26 cellular contexts compared by ENCODE assay signal in genomic region chr7:150409300-150410030, GRCh38. TPM values are rescaled to one million over a fixed set of nuclear protein-coding genes. Genes with fewer than 3 reads are reported as not detected.
DNase-seq lines count a peak whose midpoint lies in the region; ATAC-seq, FAIRE-seq and TF ChIP-seq lines count a peak whose summit lies in the region.
"Had no signal": no experiment of that assay in that cellular context is flagged by ENCODE, and none has a peak within 500 bp of the region (broad histone marks: within the 10 kb centered on the region; RNA-seq: fewer than 3 reads in every experiment).

No MANE protein-coding gene starts in this region.

- 86% methylated on average over 10 of the region's 10 CpGs for WGBS in suprapubic skin

- intact Hi-C loops in activated naive CD4-positive, alpha-beta T cell treated with anti-CD3 and anti-CD28 coated beads for 36 hours (cut with micrococcal nuclease): loop anchor here (5.0 kb wide), 1 partner anchor 537 kb away; the partner anchor contains the start of gene ATP6V0E2
- intact Hi-C loops in kidney (cut with DNase I): no loop called here

- ATAC-seq in activated CD8-positive, alpha-beta memory T cell treated with anti-CD3 and anti-CD28 coated beads, Interleukin-2, amount 10 ng/mL, durations not matched to agents 7 days and 5 days: no peak
- ATAC-seq: left lobe of liver, mucosa of descending colon, right cardiac atrium had no signal

- H3K27me3 Mint-ChIP-seq in activated naive CD4-positive, alpha-beta T cell treated with anti-CD3 and anti-CD28 coated beads, Interleukin-2, amount 50 U/mL, for 24 hours: no peaks in the 10 kb centered on the region
- H3K27me3 Mint-ChIP-seq in activated naive CD4-positive, alpha-beta T cell treated with anti-CD3 and anti-CD28 coated beads for 36 hours (ENCODE audit: low read depth): no peaks in the 10 kb centered on the region
- H3K27me3 Mint-ChIP-seq in activated CD8-positive, alpha-beta memory T cell treated with anti-CD3 and anti-CD28 coated beads, Interleukin-2, amount 10 ng/mL, durations not matched to agents 7 days and 5 days: no peaks in the 10 kb centered on the region
- H3K27me3 Mint-ChIP-seq: activated naive CD8-positive, alpha-beta T cell treated with anti-CD3 and anti-CD28 coated beads, Interleukin-2, amount 10 ng/mL, durations not matched to agents 7 days and 5 days had no signal

- peak overlapping the region; percentile 97 for H3K9ac ChIP-seq in OCI-LY3 (ENCODE audit: low read length)
- peak overlapping the region in 1 of 2 donors; percentile 26 for H3K9ac ChIP-seq in kidney (ENCODE audit: low read length in 2 of 2)

- peaks cover 32% of the 10 kb centered on the region for H3K4me1 Mint-ChIP-seq in activated naive CD4-positive, alpha-beta T cell treated with anti-CD3 and anti-CD28 coated beads, Interleukin-2, amount 50 U/mL, for 24 hours
- H3K4me1 Mint-ChIP-seq in activated naive CD4-positive, alpha-beta T cell treated with anti-CD3 and anti-CD28 coated beads for 36 hours (ENCODE audit: low read depth): peaks cover 24% of the 10 kb centered on the region
- H3K4me1 Mint-ChIP-seq in activated CD8-positive, alpha-beta memory T cell treated with anti-CD3 and anti-CD28 coated beads, Interleukin-2, amount 10 ng/mL, durations not matched to agents 7 days and 5 days: peaks cover 23% of the 10 kb centered on the region

- H4K20me1 ChIP-seq in OCI-LY3 (ENCODE audit: insufficient read depth, low read length): no peaks in the 10 kb centered on the region

- peak overlapping the region; percentile 18; the same call in 1 of the 2 replicates for H3K4me3 ChIP-seq in OCI-LY3 (ENCODE audit: low read length)
- no peak overlapping the region for H3K4me3 ChIP-seq in kidney (ENCODE audit: low read length in 2 of 2)
- H3K4me3 ChIP-seq in suprapubic skin: no peak overlapping the region
- H3K4me3 ChIP-seq: GM12878, mucosa of descending colon, stomach had no signal

- no peak overlapping the region for H2AFZ ChIP-seq in OCI-LY3 (ENCODE audit: low read depth, low read length)

- CTCF ChIA-PET in activated naive CD4-positive, alpha-beta T cell treated with anti-CD3 and anti-CD28 coated beads for 36 hours (lab: Charles Lee): interaction anchor here (2.1 kb wide), 1 partner anchor 12 kb away, joined by 7 read pairs; no protein-coding TSS in a partner anchor
- CTCF ChIA-PET in activated CD8-positive, alpha-beta memory T cell treated with anti-CD3 and anti-CD28 coated beads, Interleukin-2, amount 10 ng/mL, durations not matched to agents 7 days and 5 days (lab: Charles Lee): interaction anchor here (1.0 kb wide), 1 partner anchor 31 kb away, joined by 3 read pairs; no protein-coding TSS in a partner anchor

- H3K27ac ChIP-seq in OCI-LY3 (ENCODE audit: low read length) (peak overlapping the region; percentile 98), kidney (ENCODE audit: low read depth in 2 of 2, low read length in 2 of 2) (no peak overlapping the region), suprapubic skin (no peak overlapping the region)

- TF ChIP-seq POLR2A in suprapubic skin (IDR thresholded peaks at IDR 0.05): no peak

- no peak overlapping the region for H3K4me3 Mint-ChIP-seq in activated naive CD4-positive, alpha-beta T cell treated with anti-CD3 and anti-CD28 coated beads, Interleukin-2, amount 50 U/mL, for 24 hours
- no peak overlapping the region for H3K4me3 Mint-ChIP-seq in activated naive CD4-positive, alpha-beta T cell treated with anti-CD3 and anti-CD28 coated beads for 36 hours
- no peak overlapping the region for H3K4me3 Mint-ChIP-seq in activated CD8-positive, alpha-beta memory T cell treated with anti-CD3 and anti-CD28 coated beads, Interleukin-2, amount 10 ng/mL, durations not matched to agents 7 days and 5 days
- H3K4me3 Mint-ChIP-seq: activated naive CD8-positive, alpha-beta T cell treated with anti-CD3 and anti-CD28 coated beads, Interleukin-2, amount 10 ng/mL, durations not matched to agents 7 days and 5 days; dendritic cell treated with granulocyte-macrophage colony-stimulating factor and Interleukin-4, amounts not matched to agents 40 ng/mL and 50 ng/mL, for 4 days; HFFc6 had no signal

- peaks cover 46% of the 10 kb centered on the region for H3K4me1 ChIP-seq in OCI-LY3 (ENCODE audit: low read length)
- peaks cover 29 to 42% of the 10 kb centered on the region in 2 donors for H3K4me1 ChIP-seq in kidney (ENCODE audit: control insufficient read depth in 1 of 2, insufficient read depth in 1 of 2, low read depth in 1 of 2, low read length in 2 of 2)
- H3K4me1 ChIP-seq in suprapubic skin: peaks cover 28% of the 10 kb centered on the region

- no peak for DNase-seq in activated naive CD4-positive, alpha-beta T cell treated with anti-CD3 and anti-CD28 coated beads for 36 hours
- DNase-seq in kidney: peak; percentile 64
- peak; percentile 44 to 45 for DNase-seq in suprapubic skin (ENCODE audit: low spot score in 2 of 2)
- DNase-seq in activated CD8-positive, alpha-beta memory T cell treated with anti-CD3 and anti-CD28 coated beads, Interleukin-2, amount 10 ng/mL, durations not matched to agents 7 days and 5 days: no peak
- no peak for DNase-seq in urothelium cell line (ENCODE audit: low spot score)
- DNase-seq in NCI-H69 (lab: John Stamatoyannopoulos, UW): no peak
- DNase-seq: activated naive CD8-positive, alpha-beta T cell treated with anti-CD3 and anti-CD28 coated beads, Interleukin-2, amount 10 ng/mL, durations not matched to agents 7 days and 5 days; foreskin melanocyte; HFFc6; Karpas-422; mucosa of descending colon; NCI-H1105 treated with DMSO at 0.1 percent for 48 hours; NCI-H526 treated with DMSO at 0.1 percent for 48 hours; OCI-M1; right cardiac atrium; SIG-M5; stomach had no signal

- H3K9me3 ChIP-seq in OCI-LY3 (ENCODE audit: insufficient read depth, low read length) (no peaks in the 10 kb centered on the region), kidney (ENCODE audit: control insufficient read depth in 1 of 2, low read length in 2 of 2) (no peaks in the 10 kb centered on the region), suprapubic skin (no peaks in the 10 kb centered on the region)
- H3K9me3 ChIP-seq: Caco-2, mucosa of descending colon, stomach had no signal

- H3K36me3 Mint-ChIP-seq in activated naive CD4-positive, alpha-beta T cell treated with anti-CD3 and anti-CD28 coated beads, Interleukin-2, amount 50 U/mL, for 24 hours: peaks cover 7% of the 10 kb centered on the region
- peaks cover 6% of the 10 kb centered on the region for H3K36me3 Mint-ChIP-seq in activated naive CD4-positive, alpha-beta T cell treated with anti-CD3 and anti-CD28 coated beads for 36 hours (ENCODE audit: low read depth)
- H3K36me3 Mint-ChIP-seq in activated CD8-positive, alpha-beta memory T cell treated with anti-CD3 and anti-CD28 coated beads, Interleukin-2, amount 10 ng/mL, durations not matched to agents 7 days and 5 days: peaks cover 16% of the 10 kb centered on the region

- TF ChIP-seq EP300 in suprapubic skin (IDR thresholded peaks at IDR 0.05): no peak

- FAIRE-seq in kidney (lab: Jason Lieb, UNC) (no peak), urothelium cell line (lab: Jason Lieb, UNC) (no peak)
- FAIRE-seq: G401.6 had no signal

- H3K36me3 ChIP-seq in OCI-LY3 (replicated peaks; ENCODE audit: low read depth, low read length) (peaks cover 38% of the 10 kb centered on the region), kidney (ENCODE audit: control insufficient read depth in 1 of 2, insufficient read depth in 2 of 2, low read length in 2 of 2) (no peaks in the 10 kb centered on the region), suprapubic skin (peaks cover 23% of the 10 kb centered on the region)

- H3K9me3 Mint-ChIP-seq in activated naive CD4-positive, alpha-beta T cell treated with anti-CD3 and anti-CD28 coated beads, Interleukin-2, amount 50 U/mL, for 24 hours: no peaks in the 10 kb centered on the region
- no peaks in the 10 kb centered on the region for H3K9me3 Mint-ChIP-seq in activated naive CD4-positive, alpha-beta T cell treated with anti-CD3 and anti-CD28 coated beads for 36 hours
- no peaks in the 10 kb centered on the region for H3K9me3 Mint-ChIP-seq in activated CD8-positive, alpha-beta memory T cell treated with anti-CD3 and anti-CD28 coated beads, Interleukin-2, amount 10 ng/mL, durations not matched to agents 7 days and 5 days (ENCODE audit: low read depth)
- H3K9me3 Mint-ChIP-seq: activated naive CD8-positive, alpha-beta T cell treated with anti-CD3 and anti-CD28 coated beads, Interleukin-2, amount 10 ng/mL, durations not matched to agents 7 days and 5 days; dendritic cell treated with granulocyte-macrophage colony-stimulating factor and Interleukin-4, amounts not matched to agents 40 ng/mL and 50 ng/mL, for 4 days; HFFc6 had no signal

- no peak for TF ChIP-seq CTCF in OCI-LY3 (IDR thresholded peaks at IDR 0.05; ENCODE audit: low read depth, low read length)
- no peak for TF ChIP-seq CTCF in kidney (IDR thresholded peaks at IDR 0.05; ENCODE audit: borderline replicate concordance, extremely low read depth, insufficient read depth)
- TF ChIP-seq CTCF in suprapubic skin (IDR thresholded peaks at IDR 0.05): no peak

- H3K79me2 ChIP-seq in OCI-LY3 (ENCODE audit: low read length): peaks cover 28% of the 10 kb centered on the region

- H3K27ac Mint-ChIP-seq in activated naive CD4-positive, alpha-beta T cell treated with anti-CD3 and anti-CD28 coated beads, Interleukin-2, amount 50 U/mL, for 24 hours: peak overlapping the region; percentile 85
- no peak overlapping the region for H3K27ac Mint-ChIP-seq in activated naive CD4-positive, alpha-beta T cell treated with anti-CD3 and anti-CD28 coated beads for 36 hours
- H3K27ac Mint-ChIP-seq in activated CD8-positive, alpha-beta memory T cell treated with anti-CD3 and anti-CD28 coated beads, Interleukin-2, amount 10 ng/mL, durations not matched to agents 7 days and 5 days: no peak overlapping the region
- H3K27ac Mint-ChIP-seq: dendritic cell treated with granulocyte-macrophage colony-stimulating factor and Interleukin-4, amounts not matched to agents 40 ng/mL and 50 ng/mL, for 4 days; HFFc6 had no signal

- H3K27me3 ChIP-seq in OCI-LY3 (ENCODE audit: low read depth, low read length) (no peaks in the 10 kb centered on the region), suprapubic skin (no peaks in the 10 kb centered on the region)
- H3K27me3 ChIP-seq: stomach had no signal

- H3K4me2 ChIP-seq in OCI-LY3 (ENCODE audit: low read length): peak overlapping the region; percentile 99

RNA-seq across cellular contexts. Expression of gene ZNF775, which starts 30.3 kb away (rescaled TPM):
- 1 to 10 TPM; 4.5 to 5.2 TPM for total RNA-seq in activated naive CD4-positive, alpha-beta T cell treated with anti-CD3 and anti-CD28 coated beads for 36 hours
- total RNA-seq in kidney (3.7 TPM), suprapubic skin (1 to 10 TPM; 1.6 to 3.9 (median 2.6) TPM)
- polyA plus RNA-seq in kidney (ENCODE audit: insufficient read depth, low read depth, low replicate concordance): 5.2 TPM
- 1 to 10 TPM; 7.5 to 8.4 TPM for total RNA-seq in activated CD8-positive, alpha-beta memory T cell treated with anti-CD3 and anti-CD28 coated beads, Interleukin-2, amount 10 ng/mL, durations not matched to agents 7 days and 5 days

RNA-seq across cellular contexts. Expression of gene REPIN1, which starts 40.8 kb away (rescaled TPM):
- 10 to 100 TPM; 45.7 to 49.3 TPM for total RNA-seq in activated naive CD4-positive, alpha-beta T cell treated with anti-CD3 and anti-CD28 coated beads for 36 hours
- total RNA-seq in kidney (95.8 TPM), suprapubic skin (10 to 100 TPM; 56.1 to 75.5 (median 73.7) TPM)
- 53.7 TPM for polyA plus RNA-seq in kidney (ENCODE audit: insufficient read depth, low read depth, low replicate concordance)
- total RNA-seq in activated CD8-positive, alpha-beta memory T cell treated with anti-CD3 and anti-CD28 coated beads, Interleukin-2, amount 10 ng/mL, durations not matched to agents 7 days and 5 days: 10 to 100 TPM; 51.4 to 55.5 TPM

RNA-seq across cellular contexts. Expression of gene GIMAP8, which starts 41.0 kb away (rescaled TPM):
- total RNA-seq in activated naive CD4-positive, alpha-beta T cell treated with anti-CD3 and anti-CD28 coated beads for 36 hours: 1 to 10 TPM; 9.1 to 9.7 TPM
- total RNA-seq in kidney (24.3 TPM), suprapubic skin (1 to 10 TPM; 1.5 to 5.6 (median 3.2) TPM)
- 10.2 TPM for polyA plus RNA-seq in kidney (ENCODE audit: insufficient read depth, low read depth, low replicate concordance)
- 10 to 100 TPM in 1 of 2 experiments, 1 to 10 TPM in 1; 9.9 to 13.1 TPM for total RNA-seq in activated CD8-positive, alpha-beta memory T cell treated with anti-CD3 and anti-CD28 coated beads, Interleukin-2, amount 10 ng/mL, durations not matched to agents 7 days and 5 days
- total RNA-seq: epithelial cell of proximal tubule, HFFc6, osteocyte had no signal

Comparison
In these comparisons a context has a peak if more than half of its experiments do, and no peak if none do; other contexts are left out.
1. DNase-seq: peak in kidney (single experiment) and suprapubic skin (2 of 2); none in activated naive CD4-positive, alpha-beta T cell treated with anti-CD3 and anti-CD28 coated beads for 36 hours (single experiment), activated CD8-positive, alpha-beta memory T cell treated with anti-CD3 and anti-CD28 coated beads, Interleukin-2, amount 10 ng/mL, durations not matched to agents 7 days and 5 days (single experiment), urothelium cell line (single experiment) and NCI-H69 (single experiment).